In the genomic region with DNA sequence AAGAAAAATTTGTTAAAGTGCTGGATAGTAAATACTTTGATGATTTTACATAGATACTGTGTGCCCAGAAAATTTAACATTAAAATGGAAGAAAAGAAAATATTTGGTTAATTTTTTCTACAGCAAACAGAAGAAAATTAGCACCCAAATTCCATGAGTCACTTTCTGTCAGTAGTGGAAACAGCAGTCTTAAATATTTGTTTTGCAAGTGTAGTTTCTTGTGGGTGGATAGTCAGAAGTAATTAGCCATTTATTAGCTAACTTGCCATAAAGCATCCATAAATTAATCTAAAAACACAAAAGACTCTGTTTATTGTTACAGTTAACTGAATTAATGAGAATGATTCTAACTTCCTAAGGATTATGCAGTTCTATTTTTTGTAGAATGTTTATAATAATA, we compare ENCODE assay signal across 9 cellular contexts. TPM values are rescaled to one million over a fixed set of nuclear protein-coding genes. Genes with fewer than 3 reads are reported as not detected.
"Had no signal": no experiment of that assay in that cellular context is flagged by ENCODE, and none has a peak within 500 bp of the region (broad histone marks: within the 10 kb centered on the region; RNA-seq: fewer than 3 reads in every experiment).

No MANE protein-coding gene starts in this region.

- H3K4me2 ChIP-seq: GM23338 had no signal

- ATAC-seq: GM23338, HepG2 had no signal

- H2AFZ ChIP-seq: GM23338 had no signal

- DNase-seq: H9, HCEC 1CT, HFFc6, KG1 had no signal

- H3K27ac ChIP-seq: HL-60 had no signal

- FAIRE-seq: H1, H54, HepG2 had no signal

- H3K4me3 ChIP-seq: GM23338 had no signal

RNA-seq across cellular contexts. Expression of gene CCDC110, which starts 36.1 kb away (rescaled TPM):
- total RNA-seq: HepG2, HFFc6 had no signal
